Comparison of ENCODE assay signal across 11 cellular contexts in the genomic region with DNA sequence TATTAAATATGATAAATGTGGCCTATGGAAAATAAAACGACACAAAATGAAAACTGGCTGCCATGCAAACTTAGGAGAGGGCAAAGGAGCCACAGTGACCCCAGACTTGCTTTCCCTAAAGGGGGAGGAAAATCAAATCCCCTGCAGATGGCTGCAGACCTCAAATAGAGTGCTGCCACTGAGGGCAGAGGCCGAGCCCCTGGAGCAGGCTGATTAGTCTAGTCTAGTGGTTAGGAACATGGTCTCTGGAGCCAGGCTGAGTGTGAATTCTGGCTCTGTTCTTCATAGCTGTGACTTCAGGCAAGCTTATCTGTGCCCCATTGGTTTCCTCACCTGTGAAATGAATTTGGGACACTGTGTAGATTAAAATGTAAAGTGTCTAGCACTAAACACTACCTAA.
DNase-seq lines count a peak whose midpoint lies in the region; ATAC-seq, FAIRE-seq and TF ChIP-seq lines count a peak whose summit lies in the region.
"Had no signal": no experiment of that assay in that cellular context is flagged by ENCODE, and none has a peak within 500 bp of the region (broad histone marks: within the 10 kb centered on the region; RNA-seq: fewer than 3 reads in every experiment).

No MANE protein-coding gene starts in this region.

- intact Hi-C loops in Right ventricle myocardium inferior (cut with DNase I), result no loop called here
- intact Hi-C loops in vagina (cut with DNase I), result no loop called here

- H3K27ac ChIP-seq in right atrium auricular region (peak overlapping the region; percentile 84 to 96), angular gyrus (ENCODE audit: low read depth, low read length) (peak overlapping the region; percentile 16), neutrophil (peak overlapping the region; percentile 98), vagina (peak overlapping the region; percentile 96), small intestine (ENCODE audit: low read depth in 1 of 2, low read length in 1 of 2) (no peak overlapping the region)

- ATAC-seq in Right ventricle myocardium inferior, result no peak
- ATAC-seq in HG03095 (IDR thresholded peaks at IDR 0.05; ENCODE audit: unreplicated experiment), result no peak

- TF ChIP-seq CTCF in right atrium auricular region (IDR thresholded peaks at IDR 0.05) (no peak), neutrophil (IDR thresholded peaks at IDR 0.05) (no peak), vagina (IDR thresholded peaks at IDR 0.05) (no peak)

- H3K4me3 ChIP-seq in right atrium auricular region (no peak overlapping the region), neutrophil (ENCODE audit: low read depth in 1 of 2, low read length in 1 of 2) (peak overlapping the region in 1 of 2 experiments; percentile 70), vagina (no peak overlapping the region), small intestine (ENCODE audit: low read depth in 1 of 2, low read length in 2 of 2) (no peak overlapping the region)

- H3K36me3 ChIP-seq in right atrium auricular region, result no peaks in the 10 kb centered on the region
- H3K36me3 ChIP-seq in neutrophil, result no peaks in the 10 kb centered on the region
- no peaks in the 10 kb centered on the region for H3K36me3 ChIP-seq in vagina
- H3K36me3 ChIP-seq in small intestine (ENCODE audit: control insufficient read depth in 2 of 2, insufficient read depth in 2 of 2, low read length in 2 of 2), result no peaks in the 10 kb centered on the region

- H3K4me1 ChIP-seq in right atrium auricular region (peaks cover 0 to 93% of the 10 kb centered on the region in 2 donors), neutrophil (ENCODE audit: control insufficient read depth in 1 of 2, insufficient read depth in 1 of 2, low read depth in 1 of 2, low read length in 1 of 2) (peaks cover 95 to 97% of the 10 kb centered on the region in 2 experiments), vagina (peaks cover 98% of the 10 kb centered on the region), small intestine (ENCODE audit: control insufficient read depth in 2 of 2, insufficient read depth in 1 of 2, low read depth in 1 of 2, low read length in 1 of 2) (peaks cover 0 to 14% of the 10 kb centered on the region in 2 donors)

- DNase-seq in right atrium auricular region (ENCODE audit: low spot score) (no peak), Right ventricle myocardium inferior (ENCODE audit: missing footprints) (no peak), vagina (ENCODE audit: extremely low spot score in 2 of 2) (no peak), GOT3 (lab: John Stamatoyannopoulos, UW) (no peak), small intestine (no peak)
- DNase-seq: activated effector memory CD4-positive, alpha-beta T cell treated with Interleukin-2 at 50 U/mL for 16 hours; hippocampal formation; NCI-H2081 had no signal

- H3K27me3 ChIP-seq in right atrium auricular region, result no peaks in the 10 kb centered on the region
- H3K27me3 ChIP-seq in neutrophil, result no peaks in the 10 kb centered on the region
- no peaks in the 10 kb centered on the region for H3K27me3 ChIP-seq in vagina
- H3K27me3 ChIP-seq in small intestine (ENCODE audit: control insufficient read depth in 2 of 2, insufficient read depth in 2 of 2, low read length in 2 of 2), result no peaks in the 10 kb centered on the region

- WGBS in small intestine, 3 donors, result 84 to 90% (median 86%) methylated on average over 2 of the region's 2 CpGs

- no peak for FAIRE-seq in small intestine (lab: Jason Lieb, UNC)

- no peaks in the 10 kb centered on the region for H3K9me3 ChIP-seq in right atrium auricular region
- no peaks in the 10 kb centered on the region for H3K9me3 ChIP-seq in neutrophil
- no peaks in the 10 kb centered on the region for H3K9me3 ChIP-seq in vagina
- no peaks in the 10 kb centered on the region for H3K9me3 ChIP-seq in small intestine (ENCODE audit: control insufficient read depth, low read depth)

- no peak for TF ChIP-seq POLR2A in vagina (IDR thresholded peaks at IDR 0.05)

Comparison
In these comparisons a context has a peak if more than half of its experiments do, and no peak if none do; other contexts are left out.
1. H3K27ac ChIP-seq: peak in right atrium auricular region (2 of 2), angular gyrus (single experiment), neutrophil (single experiment) and vagina (single experiment); none in small intestine (0 of 2).